In the genomic region with DNA sequence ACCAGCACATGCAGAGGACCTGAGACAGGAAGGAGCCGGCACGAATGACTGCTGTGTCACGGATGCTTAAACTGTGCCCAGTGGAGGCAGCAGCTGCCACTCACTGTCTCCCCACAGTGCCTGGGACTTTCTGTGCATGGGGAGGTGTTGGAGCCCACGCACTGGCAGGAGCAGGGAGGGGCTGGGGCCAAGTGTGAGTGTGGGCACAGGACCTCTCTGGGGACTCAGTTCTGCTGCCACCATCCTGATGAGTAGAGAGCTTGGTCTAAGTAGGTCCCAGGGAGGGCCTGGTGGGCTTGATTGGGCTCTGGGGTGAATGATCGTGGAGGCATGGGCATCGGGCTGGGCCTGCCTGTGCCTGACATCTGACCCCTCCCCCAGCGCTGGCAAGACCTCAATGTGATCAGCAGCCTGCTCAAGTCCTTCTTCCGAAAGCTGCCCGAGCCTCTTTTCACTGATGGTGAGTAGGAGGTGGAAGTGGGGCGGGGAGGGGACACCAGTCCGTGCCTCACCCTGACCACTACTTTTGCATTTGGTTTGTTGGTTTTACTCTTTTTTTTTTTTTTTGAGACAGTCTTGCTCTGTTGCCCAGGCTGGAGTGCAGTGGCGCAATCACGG, we compare ENCODE assay signal across 8 cellular contexts. TPM values are rescaled to one million over a fixed set of nuclear protein-coding genes. Genes with fewer than 3 reads are reported as not detected.
DNase-seq lines count a peak whose midpoint lies in the region; ATAC-seq and TF ChIP-seq lines count a peak whose summit lies in the region.
"Not testable (repeated sequence)": the region's sequence is repeated elsewhere in the genome, so short reads cannot be mapped to it uniquely, and the experiment has no call there.

No MANE protein-coding gene starts in this region.

- in situ Hi-C loops in GM13977 (cut with MboI; ENCODE audit: low pct_unique_long_range_greater_than_20kb, low sequenced_read_pairs, unreplicated experiment) = loop anchor here (10.0 kb wide), 1 partner anchor 51 kb away; no protein-coding TSS in a partner anchor

- H3K4me1 ChIP-seq in heart left ventricle (peaks cover 0 to 33% (median 13%) of the 10 kb centered on the region in 12 donors), tibial artery (peaks cover 0 to 46% (median 25%) of the 10 kb centered on the region in 4 donors)

- H3K4me3 ChIP-seq in heart left ventricle, tibial artery: not testable (repeated sequence)

- H3K27ac ChIP-seq in heart left ventricle = peak overlapping the region in 9 of 12 donors; percentile 10 to 79 (median 58)
- peak overlapping the region; percentile 69 to 85 for H3K27ac ChIP-seq in tibial artery

- DNase-seq in GM13977 (ENCODE audit: low spot score) = peak; percentile 50
- DNase-seq in GM20000 (ENCODE audit: low spot score) = peak; percentile 61
- not testable (repeated sequence) for DNase-seq in T-helper 17 cell
- DNase-seq in activated naive CD4-positive, alpha-beta T cell treated with Interleukin-2 at 50 U/mL for 16 hours = peak; percentile 65
- peak in 2 of 5 donors; percentile 50 to 53 for DNase-seq in heart left ventricle
- DNase-seq in stimulated activated CD4-positive, alpha-beta T cell treated with anti-CD3 and anti-CD28 coated beads, Interleukin-12 subunit alpha, Interleukin-12 subunit beta, amount 100 ng/mL, for 4 hours = peak; percentile 11
- DNase-seq in tibial artery = peak in 1 of 2 donors; percentile 88

- H3K36me3 Mint-ChIP-seq in T-helper 17 cell (ENCODE audit: low read depth) = not testable (repeated sequence)

- H3K27me3 Mint-ChIP-seq in T-helper 17 cell = not testable (repeated sequence)

- H3K27ac Mint-ChIP-seq in T-helper 17 cell = peak overlapping the region; percentile 70

- TF ChIP-seq CTCF in GM13977 (IDR thresholded peaks at IDR 0.05; ENCODE audit: extremely low read depth, insufficient read depth, missing control alignments); GM20000 (IDR thresholded peaks at IDR 0.05; ENCODE audit: extremely low read depth, missing control alignments); heart left ventricle (IDR thresholded peaks at IDR 0.05); tibial artery (IDR thresholded peaks at IDR 0.05): not testable (repeated sequence)

- not testable (repeated sequence) for H3K9me3 ChIP-seq in T-helper 17 cell (ENCODE audit: control insufficient read depth, low read length, poor library complexity, severe bottlenecking); heart left ventricle; tibial artery

- not testable (repeated sequence) for H3K4me1 Mint-ChIP-seq in T-helper 17 cell

- intact Hi-C loops in heart left ventricle (cut with DNase I) = loop anchor here (2.0 to 10.0 kb wide), 7 partner anchors 41 to 141 kb away; a partner anchor contains a TSS
- intact Hi-C loops in tibial artery (cut with DNase I; ENCODE audit: low total_unique reads) = loop anchor here (2.0 to 10.0 kb wide), 2 partner anchors 43 to 131 kb away; a partner anchor contains a TSS

- H3K27me3 ChIP-seq in heart left ventricle, tibial artery: not testable (repeated sequence)

- H3K4me3 Mint-ChIP-seq in T-helper 17 cell = peak overlapping the region; percentile 83

- not testable (repeated sequence) for TF ChIP-seq POLR2A in heart left ventricle (IDR thresholded peaks at IDR 0.05)

- ATAC-seq in HG03025 (IDR thresholded peaks at IDR 0.05; ENCODE audit: low FRiP score, unreplicated experiment) (peak; percentile 64), T-helper 17 cell (peak; percentile 69)
- ATAC-seq in heart left ventricle = not testable (repeated sequence)

- H3K36me3 ChIP-seq in heart left ventricle (peaks cover 0 to 80% (median 47%) of the 10 kb centered on the region in 9 donors), tibial artery (peaks cover 22 to 58% (median 55%) of the 10 kb centered on the region in 3 donors)

- WGBS in heart left ventricle, 4 donors = 73 to 82% (median 74%) methylated on average over 12 to 13 of the region's 13 CpGs

RNA-seq across cellular contexts. Expression of a gene that starts 57.5 kb away (rescaled TPM):
- total RNA-seq in T-helper 17 cell (under 1 TPM; 0.39 to 0.47 TPM), heart left ventricle (10 to 100 TPM; 28.0 to 72.3 (median 66.3) TPM)
- polyA plus RNA-seq in heart left ventricle = 10 to 100 TPM; 34.4 to 73.1 TPM

Comparison
In these comparisons a context has a peak if more than half of its experiments do, and no peak if none do; other contexts are left out.
1. RNA of a gene that starts 57.5 kb away (total RNA-seq): 28.0 to 72.3 TPM in heart left ventricle; 0.39 to 0.47 TPM in T-helper 17 cell; every median in the first group is over 10 times any median in the second.